Comparison of ENCODE assay signal across 8 cellular contexts in the genomic region with DNA sequence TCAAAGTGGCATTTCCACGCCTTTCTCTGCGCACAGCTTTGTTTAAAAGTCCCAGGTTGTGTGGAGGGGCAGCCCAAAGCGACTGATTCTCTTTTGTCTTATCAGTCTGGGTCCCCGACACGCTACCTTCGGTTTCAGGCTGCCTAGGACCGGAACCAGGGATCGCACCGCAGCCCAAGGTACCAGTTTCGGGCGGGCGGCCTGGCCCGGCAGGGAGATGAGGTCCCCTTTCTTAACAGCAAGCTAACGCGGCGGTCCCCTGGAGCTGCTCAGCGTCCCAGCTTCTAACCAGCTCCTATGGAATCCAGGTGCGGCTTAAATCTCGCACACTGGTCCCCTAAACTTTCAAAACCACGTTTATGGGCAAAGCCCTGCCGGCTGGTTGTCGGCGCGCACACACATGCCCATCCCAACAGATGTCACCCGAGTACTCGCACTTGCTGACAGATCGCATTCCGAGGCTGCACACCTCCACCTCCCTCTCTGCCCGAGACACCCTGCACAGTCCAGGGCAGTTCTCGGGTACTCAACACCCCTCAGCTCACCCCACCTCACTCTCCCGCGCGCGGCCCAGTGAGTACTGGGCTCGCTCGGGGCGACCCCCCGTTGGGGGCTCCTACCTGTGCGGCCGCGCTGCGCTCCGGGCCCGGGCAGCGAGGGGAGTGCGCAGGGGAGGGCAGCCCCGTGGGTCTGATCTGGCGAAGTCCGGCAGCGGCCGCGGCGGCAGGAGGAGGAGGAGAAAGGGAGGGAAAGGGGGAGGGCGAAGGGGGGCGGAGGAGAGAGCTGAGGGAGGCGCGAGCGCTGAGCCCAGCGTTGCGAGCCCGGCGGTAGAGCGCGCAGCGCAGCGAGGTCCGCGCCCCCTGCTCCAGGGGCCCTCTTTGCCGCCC. TPM values are rescaled to one million over a fixed set of nuclear protein-coding genes. Genes with fewer than 3 reads are reported as not detected.
DNase-seq lines count a peak whose midpoint lies in the region; ATAC-seq, FAIRE-seq and TF ChIP-seq lines count a peak whose summit lies in the region.

Gene EFEMP1, minus strand, starts transcription at position 692 of the 887 bp plus-strand sequence. CDS start 1,342 bp downstream, outside the sequence.

- POLR2A ChIA-PET in AG04449 (lab: Yijun Ruan, JAX) (interaction anchor here (0.5 to 1.1 kb wide), 5 partner anchors 15 to 69 kb away, joined by 3 read pairs; no protein-coding TSS in a partner anchor), K562 (lab: Yijun Ruan, JAX) (interaction anchor here (0.6 kb wide), 1 partner anchor 12 kb away, joined by 3 read pairs; no protein-coding TSS in a partner anchor)

- ATAC-seq in GM19438 (IDR thresholded peaks at IDR 0.05; ENCODE audit: low read depth, unreplicated experiment) (peak; percentile 51), K562 (peak; percentile 78), HG03097 (IDR thresholded peaks at IDR 0.05; ENCODE audit: low FRiP score, unreplicated experiment) (no peak), GM19328 (IDR thresholded peaks at IDR 0.05; ENCODE audit: unreplicated experiment) (no peak)

- H3K27me3 ChIP-seq in K562 (ENCODE audit: control insufficient read depth in 2 of 2, insufficient read depth in 2 of 2, low read length in 2 of 2) (peaks cover 4 to 15% of the 10 kb centered on the region in 2 experiments; a peak in 2 of 5 replicates), iPS-15b (ENCODE audit: control insufficient read depth, insufficient read depth, low read length) (peaks cover 30% of the 10 kb centered on the region)

- CTCF ChIA-PET in AG04449 (lab: Yijun Ruan, JAX) (interaction anchor here (0.6 to 1.5 kb wide), 11 partner anchors 11 to 192 kb away, joined by 3 to 8 read pairs (median 3); no protein-coding TSS in a partner anchor), K562 (lab: Yijun Ruan, JAX; ENCODE audit: low intra/inter-chr PET ratio) (no interaction called here)

- no peak for FAIRE-seq in K562 (lab: Jason Lieb, UNC)

- H3K27ac ChIP-seq in K562 (ENCODE audit: extremely low read depth, low read depth, low read length), result no peak within 1 kb of the TSS

- no peak for TF ChIP-seq RAD21 in K562 (CRISPR knock-in tag; conservative IDR thresholded peaks at IDR 0.05 in 1 of 2, IDR thresholded peaks at IDR 0.05 in 1 of 2)

- TF ChIP-seq POLR2A in K562 (conservative IDR thresholded peaks at IDR 0.05), result no peak

- H3K9me3 ChIP-seq in K562 (replicated peaks; ENCODE audit: control insufficient read depth, insufficient read depth, low read depth, low read length) (no peaks in the 10 kb centered on the region), iPS-15b (ENCODE audit: control insufficient read depth, insufficient read depth, low read length) (no peaks in the 10 kb centered on the region)

- peak within 1 kb of the TSS; percentile 43 for H3K4me2 ChIP-seq in K562 (ENCODE audit: insufficient read depth, low read length)

- no peaks in the 10 kb centered on the region for H3K9me1 ChIP-seq in K562 (ENCODE audit: control insufficient read depth, insufficient read depth, low read length)

- H3K4me3 ChIP-seq in AG04449 (ENCODE audit: low read depth, low read length) (peak within 1 kb of the TSS; percentile 67), K562 (no peak within 1 kb of the TSS), iPS-15b (ENCODE audit: low read depth, low read length) (peak within 1 kb of the TSS; percentile 74), skeletal muscle cell (ENCODE audit: low read depth, low read length) (peak within 1 kb of the TSS; percentile 67)

- H4K20me1 ChIP-seq in K562 (replicated peaks; ENCODE audit: control insufficient read depth, insufficient read depth, low read length), result no peaks in the 10 kb centered on the region

- H3K4me1 ChIP-seq in K562 (replicated peaks in 1 of 2; ENCODE audit: control insufficient read depth in 2 of 2, insufficient read depth in 2 of 2, low read length in 2 of 2) (peaks cover 3 to 10% of the 10 kb centered on the region in 2 experiments; a peak in 3 of 5 replicates), iPS-15b (ENCODE audit: control insufficient read depth, insufficient read depth, low read length) (no peaks in the 10 kb centered on the region)

- no peak for TF ChIP-seq EP300 in K562 (IDR thresholded peaks at IDR 0.05; ENCODE audit: low read length)

- H3K9ac ChIP-seq in K562 (ENCODE audit: insufficient read depth in 1 of 2, low read depth in 2 of 2, low read length in 2 of 2), result peak within 1 kb of the TSS in 1 of 2 experiments; percentile 35; a peak in 1 of 4 replicates
- peak within 1 kb of the TSS; percentile 38 for H3K9ac ChIP-seq in iPS-15b (ENCODE audit: low read depth, low read length)

- DNase-seq in AG04449 (ENCODE audit: low read depth, low spot score), result no peak
- peak; percentile 6 for DNase-seq in NCI-H1105 (lab: John Stamatoyannopoulos, UW)
- DNase-seq in K562 (ENCODE audit: extremely low read depth in 1 of 4, low spot score in 3 of 4), result no peak
- no peak for DNase-seq in skeletal muscle cell (ENCODE audit: low read depth)

- WGBS in K562 (ENCODE audit: insufficient coverage, low coverage, missing lambda C conversion rate), result 17% methylated on average over 37 of the region's 69 CpGs

- intact Hi-C loops in K562 (cut with micrococcal nuclease), result no loop called here

- no TSS peak for BruUV-seq in K562 (replicated peaks; lab: Mats Ljungman, UMichigan)

- H3K36me3 ChIP-seq in K562 (ENCODE audit: control insufficient read depth, insufficient read depth, low read length), result no peaks in the 10 kb centered on the region
- H3K36me3 ChIP-seq in iPS-15b (ENCODE audit: control insufficient read depth, insufficient read depth, low read length), result no peaks in the 10 kb centered on the region

- TF ChIP-seq CTCF in AG04449 (IDR thresholded peaks at IDR 0.05; ENCODE audit: insufficient read depth, low read length, missing control alignments) (no peak), K562 (IDR thresholded peaks at IDR 0.05 in 2 of 3, conservative IDR thresholded peaks at IDR 0.05 in 1 of 3; ENCODE audit: insufficient read depth in 2 of 3, low read depth in 1 of 3, low read length in 3 of 3) (no peak)

- H3K79me2 ChIP-seq in K562 (ENCODE audit: control insufficient read depth, insufficient read depth, low read length), result no peaks in the 10 kb centered on the region

- in situ Hi-C loops in K562 (cut with MboI), result no loop called here

- H2AFZ ChIP-seq in K562 (ENCODE audit: low read depth, low read length), result peak within 1 kb of the TSS; percentile 44; the same call in 1 of the 2 replicates

TF ChIP-seq in K562, 482 proteins besides CTCF, POLR2A, EP300 and RAD21:
- peak; percentile 38 for TF ChIP-seq PCBP1 (IDR thresholded peaks at IDR 0.05; ENCODE audit: low read depth, low read length, poor library complexity, severe bottlenecking)
- no peak for TF ChIP-seq KLF6 (CRISPR knock-in tag; IDR thresholded peaks at IDR 0.05; ENCODE audit: borderline replicate concordance)
TF ChIP-seq in K562: peak in this region for 1.

RNA-seq across cellular contexts. Expression of gene EFEMP1, which starts in this region (rescaled TPM):
- total RNA-seq in K562 (2011; cell fraction: chromatin; rRNA removed; ENCODE audit: low replicate concordance), result 3.1 and 4.1 TPM in 2 replicates
- total RNA-seq in K562 (2011; cell fraction: nucleolus; rRNA removed), result 3.0 and 5.8 TPM in 2 replicates
- 2.4 and 3.3 TPM in 2 replicates for total RNA-seq in K562 (2011; cell fraction: nucleoplasm; rRNA removed)
- total RNA-seq in K562 (2014; rRNA removed), result 0.16 and 0.32 TPM in 2 replicates
- total RNA-seq in K562 (2014; rRNA removed; fragmentation: Illumina TruSeq; extraction: Trizol), result 0.19 and 0.22 TPM in 2 replicates
- 0.07 and 0.53 TPM in 2 replicates for total RNA-seq in K562 (2015; rRNA removed; fragmentation: Illumina TruSeq; extraction: Trizol)
- 0.82 and 0.83 TPM in 2 replicates for total RNA-seq in K562 (2021)
- polyA plus RNA-seq in K562 (2011; rRNA removed), result 0.70 and 6.2 TPM in 2 replicates
- 1.3 and 4.9 TPM in 2 replicates for polyA plus RNA-seq in K562 (2011; cell fraction: cytosol; rRNA removed)
- 0.53 and 4.8 TPM in 2 replicates for polyA plus RNA-seq in K562 (2011; cell fraction: nucleus; rRNA removed)
- polyA plus RNA-seq in K562 (2012), result 0.35 and 0.42 TPM in 2 replicates
- 0.22 and 0.79 TPM in 2 replicates for polyA plus RNA-seq in K562 (2014; fragmentation: Illumina TruSeq; extraction: Trizol)
- under 1 TPM; 0.15 to 0.22 TPM for polyA plus RNA-seq in K562 (2014; fragmentation: Nextera tagmentation; extraction: Ambion mirVana)
- polyA plus RNA-seq in K562 (2014; rRNA removed), result 0.05 and 0.07 TPM in 2 replicates
- polyA minus RNA-seq in K562 (2011; rRNA and poly(A)+ RNA removed), result 2.1 and 10.4 TPM in 2 replicates
- polyA minus RNA-seq in K562 (2011; cell fraction: cytosol; rRNA and poly(A)+ RNA removed), result 4.9 TPM in 1 of 2 replicates, not detected in the other
- polyA minus RNA-seq in K562 (2011; cell fraction: nucleus; rRNA and poly(A)+ RNA removed), result 1.4 and 3.9 TPM in 2 replicates

Comparison
In these comparisons a context has a peak if more than half of its experiments do, and no peak if none do; other contexts are left out.
1. ATAC-seq: peak in GM19438 (single experiment) and K562 (single experiment); none in HG03097 (single experiment) and GM19328 (single experiment).